Comparison of ENCODE assay signal across 1 cellular context in the genomic region with DNA sequence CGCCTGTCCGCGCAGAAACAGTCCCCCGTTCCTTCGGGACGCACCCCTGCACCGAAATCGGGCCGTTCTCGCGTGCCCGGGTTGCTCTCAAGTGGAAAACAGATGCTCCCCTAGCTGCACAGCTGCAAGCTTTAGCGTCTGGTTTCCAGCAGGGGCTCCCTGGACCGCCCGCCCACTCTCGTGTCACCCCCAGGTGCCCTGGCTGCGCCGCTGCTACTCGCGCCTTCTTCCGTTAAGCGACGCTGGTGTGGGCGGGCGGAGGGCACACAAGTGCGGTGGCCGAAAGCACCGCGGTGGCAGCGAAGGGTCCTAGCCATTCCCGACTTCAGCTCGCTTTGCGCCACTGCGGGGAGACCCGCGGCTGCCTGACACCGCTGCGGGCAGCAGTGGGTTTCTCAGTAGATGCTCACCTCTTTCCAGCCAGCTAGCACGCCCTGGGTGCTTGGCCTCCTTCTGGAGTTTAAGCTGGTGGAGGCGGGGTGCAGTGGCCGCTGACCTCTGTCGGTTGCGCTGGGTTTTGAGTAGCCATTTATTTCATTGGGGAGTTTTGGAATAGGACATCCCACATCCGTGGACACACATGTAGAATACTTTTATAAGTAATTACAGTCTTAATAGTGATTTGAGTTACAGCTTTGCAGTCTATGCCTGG.
TF ChIP-seq lines count a peak whose summit lies in the region.

No MANE protein-coding gene starts in this region.

TF ChIP-seq in HepG2, 621 proteins besides CTCF, POLR2A, EP300 and RAD21 (continued from another document and continues in another):
- TF ChIP-seq, protein P1, sequence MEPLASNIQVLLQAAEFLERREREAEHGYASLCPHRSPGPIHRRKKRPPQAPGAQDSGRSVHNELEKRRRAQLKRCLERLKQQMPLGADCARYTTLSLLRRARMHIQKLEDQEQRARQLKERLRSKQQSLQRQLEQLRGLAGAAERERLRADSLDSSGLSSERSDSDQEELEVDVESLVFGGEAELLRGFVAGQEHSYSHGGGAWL (CRISPR knock-in tag; IDR thresholded peaks at IDR 0.05) = 0 out of 2 replicates have a peak, but pooled peaks have one; percentile 53
- TF ChIP-seq CEBPB (IDR thresholded peaks at IDR 0.05; ENCODE audit: borderline replicate concordance, low read depth, low read length) (no peak), NPAS2 (CRISPR knock-in tag; IDR thresholded peaks at IDR 0.05; ENCODE audit: borderline replicate concordance) (0 out of 2 replicates have a peak, but pooled peaks have one; percentile 50), EHMT2 (IDR thresholded peaks at IDR 0.05; ENCODE audit: borderline replicate concordance, low read depth, low read length) (no peak), TBX2 (CRISPR knock-in tag; IDR thresholded peaks at IDR 0.05; ENCODE audit: borderline replicate concordance) (peak; percentile 83), ZNF746 (CRISPR knock-in tag; IDR thresholded peaks at IDR 0.05) (peak; percentile 14; the same call in 1 of the 2 replicates), SRSF1 (optimal IDR thresholded peaks at IDR 0.05; ENCODE audit: low read depth, low read length) (no peak), KDM5B (CRISPR knock-in tag; IDR thresholded peaks at IDR 0.05; ENCODE audit: borderline replicate concordance) (peak; percentile 64; the same call in 1 of the 2 replicates), ELF4 (CRISPR knock-in tag; IDR thresholded peaks at IDR 0.05; ENCODE audit: borderline replicate concordance) (no peak), SRY (CRISPR knock-in tag; IDR thresholded peaks at IDR 0.05) (peak; percentile 67; the same call in 1 of the 2 replicates), HNRNPUL1 (IDR thresholded peaks at IDR 0.05; ENCODE audit: low read depth, low read length) (no peak), ZNF773 (CRISPR knock-in tag; IDR thresholded peaks at IDR 0.05; ENCODE audit: borderline replicate concordance) (peak; percentile 40; the same call in 1 of the 2 replicates), ZFP62 (CRISPR knock-in tag; IDR thresholded peaks at IDR 0.05) (no peak), CBFB (CRISPR knock-in tag; IDR thresholded peaks at IDR 0.05) (no peak), ZNF138 (CRISPR knock-in tag; IDR thresholded peaks at IDR 0.05; ENCODE audit: low read depth) (peak; percentile 77; the same call in 1 of the 2 replicates), ZSCAN21 (CRISPR knock-in tag; IDR thresholded peaks at IDR 0.05; ENCODE audit: borderline replicate concordance) (peak; percentile 76; the same call in 1 of the 2 replicates), NRL (CRISPR knock-in tag; IDR thresholded peaks at IDR 0.05; ENCODE audit: borderline replicate concordance) (peak; percentile 39; the same call in 1 of the 2 replicates), SAFB2 (CRISPR knock-in tag; IDR thresholded peaks at IDR 0.05; ENCODE audit: borderline replicate concordance, low read depth) (no peak), ZNF510 (CRISPR knock-in tag; IDR thresholded peaks at IDR 0.05; ENCODE audit: low read depth) (no peak), ZNF768 (CRISPR knock-in tag; IDR thresholded peaks at IDR 0.05) (peak; percentile 71), RFXAP (CRISPR knock-in tag; IDR thresholded peaks at IDR 0.05; ENCODE audit: borderline replicate concordance) (no peak), RFX1 (IDR thresholded peaks at IDR 0.05) (no peak), KLF6 (CRISPR knock-in tag; IDR thresholded peaks at IDR 0.05) (peak; percentile 75; the same call in 1 of the 2 replicates), ZMYM3 (CRISPR knock-in tag; IDR thresholded peaks at IDR 0.05) (peak; percentile 56; the same call in 1 of the 2 replicates), ZNF232 (CRISPR knock-in tag; IDR thresholded peaks at IDR 0.05; ENCODE audit: borderline replicate concordance) (no peak), SMAD1 (CRISPR knock-in tag; IDR thresholded peaks at IDR 0.05; ENCODE audit: borderline replicate concordance, low read depth) (no peak), ZNF678 (CRISPR knock-in tag; IDR thresholded peaks at IDR 0.05) (no peak), ZNF431 (CRISPR knock-in tag; IDR thresholded peaks at IDR 0.05; ENCODE audit: borderline replicate concordance, low read depth) (no peak), PHF5A (CRISPR knock-in tag; IDR thresholded peaks at IDR 0.05; ENCODE audit: low read depth, unreplicated experiment) (no peak), ZNF775 (CRISPR knock-in tag; IDR thresholded peaks at IDR 0.05; ENCODE audit: borderline replicate concordance) (0 out of 2 replicates have a peak, but pooled peaks have one; percentile 38), CENPT (CRISPR knock-in tag; IDR thresholded peaks at IDR 0.05; ENCODE audit: low read depth) (no peak), ZNF34 (CRISPR knock-in tag; IDR thresholded peaks at IDR 0.05; ENCODE audit: borderline replicate concordance) (no peak), ZBTB38 (CRISPR knock-in tag; IDR thresholded peaks at IDR 0.05) (no peak), ARNT (IDR thresholded peaks at IDR 0.05) (no peak), ZNF24 (IDR thresholded peaks at IDR 0.05) (no peak), SNAI1 (CRISPR knock-in tag; IDR thresholded peaks at IDR 0.05; ENCODE audit: borderline replicate concordance) (0 out of 2 replicates have a peak, but pooled peaks have one; percentile 44), PCBP1 (IDR thresholded peaks at IDR 0.05; ENCODE audit: borderline replicate concordance, low read depth, low read length) (no peak), FOSL2 (CRISPR knock-in tag; IDR thresholded peaks at IDR 0.05) (no peak), MAFK (conservative IDR thresholded peaks at IDR 0.05 in 1 of 2, IDR thresholded peaks at IDR 0.05 in 1 of 2; ENCODE audit: low read length in 2 of 2) (no peak), MATR3 (CRISPR knock-in tag; IDR thresholded peaks at IDR 0.05) (no peak), HCFC1 (IDR thresholded peaks at IDR 0.05; ENCODE audit: low read depth, low read length) (no peak), ZNF180 (CRISPR knock-in tag; IDR thresholded peaks at IDR 0.05; ENCODE audit: borderline replicate concordance, low read depth) (no peak)
- TF ChIP-seq, protein P2, sequence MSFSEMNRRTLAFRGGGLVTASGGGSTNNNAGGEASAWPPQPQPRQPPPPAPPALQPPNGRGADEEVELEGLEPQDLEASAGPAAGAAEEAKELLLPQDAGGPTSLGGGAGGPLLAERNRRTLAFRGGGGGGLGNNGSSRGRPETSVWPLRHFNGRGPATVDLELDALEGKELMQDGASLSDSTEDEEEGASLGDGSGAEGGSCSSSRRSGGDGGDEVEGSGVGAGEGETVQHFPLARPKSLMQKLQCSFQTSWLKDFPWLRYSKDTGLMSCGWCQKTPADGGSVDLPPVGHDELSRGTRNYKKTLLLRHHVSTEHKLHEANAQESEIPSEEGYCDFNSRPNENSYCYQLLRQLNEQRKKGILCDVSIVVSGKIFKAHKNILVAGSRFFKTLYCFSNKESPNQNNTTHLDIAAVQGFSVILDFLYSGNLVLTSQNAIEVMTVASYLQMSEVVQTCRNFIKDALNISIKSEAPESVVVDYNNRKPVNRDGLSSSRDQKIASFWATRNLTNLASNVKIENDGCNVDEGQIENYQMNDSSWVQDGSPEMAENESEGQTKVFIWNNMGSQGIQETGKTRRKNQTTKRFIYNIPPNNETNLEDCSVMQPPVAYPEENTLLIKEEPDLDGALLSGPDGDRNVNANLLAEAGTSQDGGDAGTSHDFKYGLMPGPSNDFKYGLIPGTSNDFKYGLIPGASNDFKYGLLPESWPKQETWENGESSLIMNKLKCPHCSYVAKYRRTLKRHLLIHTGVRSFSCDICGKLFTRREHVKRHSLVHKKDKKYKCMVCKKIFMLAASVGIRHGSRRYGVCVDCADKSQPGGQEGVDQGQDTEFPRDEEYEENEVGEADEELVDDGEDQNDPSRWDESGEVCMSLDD (CRISPR knock-in tag; IDR thresholded peaks at IDR 0.05; ENCODE audit: borderline replicate concordance) = no peak
- TF ChIP-seq, protein P3, sequence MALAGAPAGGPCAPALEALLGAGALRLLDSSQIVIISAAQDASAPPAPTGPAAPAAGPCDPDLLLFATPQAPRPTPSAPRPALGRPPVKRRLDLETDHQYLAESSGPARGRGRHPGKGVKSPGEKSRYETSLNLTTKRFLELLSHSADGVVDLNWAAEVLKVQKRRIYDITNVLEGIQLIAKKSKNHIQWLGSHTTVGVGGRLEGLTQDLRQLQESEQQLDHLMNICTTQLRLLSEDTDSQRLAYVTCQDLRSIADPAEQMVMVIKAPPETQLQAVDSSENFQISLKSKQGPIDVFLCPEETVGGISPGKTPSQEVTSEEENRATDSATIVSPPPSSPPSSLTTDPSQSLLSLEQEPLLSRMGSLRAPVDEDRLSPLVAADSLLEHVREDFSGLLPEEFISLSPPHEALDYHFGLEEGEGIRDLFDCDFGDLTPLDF (CRISPR knock-in tag; IDR thresholded peaks at IDR 0.05) = no peak
- TF ChIP-seq, protein P4, sequence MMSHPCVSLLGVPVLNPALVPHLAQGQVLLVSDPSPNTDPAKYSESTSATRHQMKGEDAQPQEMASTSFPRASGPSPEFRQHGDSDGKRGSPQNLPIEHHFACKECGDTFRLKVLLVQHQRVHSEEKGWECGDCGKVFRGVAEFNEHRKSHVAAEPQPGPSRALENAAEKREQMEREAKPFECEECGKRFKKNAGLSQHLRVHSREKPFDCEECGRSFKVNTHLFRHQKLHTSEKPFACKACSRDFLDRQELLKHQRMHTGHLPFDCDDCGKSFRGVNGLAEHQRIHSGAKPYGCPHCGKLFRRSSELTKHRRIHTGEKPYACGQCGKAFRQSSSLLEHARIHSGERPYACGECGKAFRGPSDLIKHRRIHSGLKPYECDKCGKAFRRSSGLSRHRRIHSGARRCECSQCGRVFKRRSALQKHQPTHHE (CRISPR knock-in tag; IDR thresholded peaks at IDR 0.05; ENCODE audit: borderline replicate concordance) = no peak
- TF ChIP-seq, protein P5, sequence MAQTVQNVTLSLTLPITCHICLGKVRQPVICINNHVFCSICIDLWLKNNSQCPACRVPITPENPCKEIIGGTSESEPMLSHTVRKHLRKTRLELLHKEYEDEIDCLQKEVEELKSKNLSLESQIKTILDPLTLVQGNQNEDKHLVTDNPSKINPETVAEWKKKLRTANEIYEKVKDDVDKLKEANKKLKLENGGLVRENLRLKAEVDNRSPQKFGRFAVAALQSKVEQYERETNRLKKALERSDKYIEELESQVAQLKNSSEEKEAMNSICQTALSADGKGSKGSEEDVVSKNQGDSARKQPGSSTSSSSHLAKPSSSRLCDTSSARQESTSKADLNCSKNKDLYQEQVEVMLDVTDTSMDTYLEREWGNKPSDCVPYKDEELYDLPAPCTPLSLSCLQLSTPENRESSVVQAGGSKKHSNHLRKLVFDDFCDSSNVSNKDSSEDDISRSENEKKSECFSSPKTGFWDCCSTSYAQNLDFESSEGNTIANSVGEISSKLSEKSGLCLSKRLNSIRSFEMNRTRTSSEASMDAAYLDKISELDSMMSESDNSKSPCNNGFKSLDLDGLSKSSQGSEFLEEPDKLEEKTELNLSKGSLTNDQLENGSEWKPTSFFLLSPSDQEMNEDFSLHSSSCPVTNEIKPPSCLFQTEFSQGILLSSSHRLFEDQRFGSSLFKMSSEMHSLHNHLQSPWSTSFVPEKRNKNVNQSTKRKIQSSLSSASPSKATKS (CRISPR knock-in tag; IDR thresholded peaks at IDR 0.05) = no peak
- TF ChIP-seq, protein P6, sequence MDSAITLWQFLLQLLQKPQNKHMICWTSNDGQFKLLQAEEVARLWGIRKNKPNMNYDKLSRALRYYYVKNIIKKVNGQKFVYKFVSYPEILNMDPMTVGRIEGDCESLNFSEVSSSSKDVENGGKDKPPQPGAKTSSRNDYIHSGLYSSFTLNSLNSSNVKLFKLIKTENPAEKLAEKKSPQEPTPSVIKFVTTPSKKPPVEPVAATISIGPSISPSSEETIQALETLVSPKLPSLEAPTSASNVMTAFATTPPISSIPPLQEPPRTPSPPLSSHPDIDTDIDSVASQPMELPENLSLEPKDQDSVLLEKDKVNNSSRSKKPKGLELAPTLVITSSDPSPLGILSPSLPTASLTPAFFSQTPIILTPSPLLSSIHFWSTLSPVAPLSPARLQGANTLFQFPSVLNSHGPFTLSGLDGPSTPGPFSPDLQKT (CRISPR knock-in tag; IDR thresholded peaks at IDR 0.05; ENCODE audit: borderline replicate concordance) = no peak
- TF ChIP-seq, protein P7, sequence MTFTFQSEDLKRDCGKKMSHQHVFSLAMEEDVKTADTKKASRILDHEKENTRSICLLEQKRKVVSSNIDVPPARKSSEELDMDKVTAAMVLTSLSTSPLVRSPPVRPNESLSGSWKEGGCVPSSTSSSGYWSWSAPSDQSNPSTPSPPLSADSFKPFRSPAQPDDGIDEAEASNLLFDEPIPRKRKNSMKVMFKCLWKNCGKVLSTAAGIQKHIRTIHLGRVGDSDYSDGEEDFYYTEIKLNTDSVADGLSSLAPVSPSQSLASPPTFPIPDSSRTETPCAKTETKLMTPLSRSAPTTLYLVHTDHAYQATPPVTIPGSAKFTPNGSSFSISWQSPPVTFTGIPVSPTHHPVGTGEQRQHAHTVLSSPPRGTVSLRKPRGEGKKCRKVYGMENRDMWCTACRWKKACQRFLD (CRISPR knock-in tag; IDR thresholded peaks at IDR 0.05; ENCODE audit: borderline replicate concordance) = 0 out of 2 replicates have a peak, but pooled peaks have one; percentile 58
- TF ChIP-seq, protein P8, sequence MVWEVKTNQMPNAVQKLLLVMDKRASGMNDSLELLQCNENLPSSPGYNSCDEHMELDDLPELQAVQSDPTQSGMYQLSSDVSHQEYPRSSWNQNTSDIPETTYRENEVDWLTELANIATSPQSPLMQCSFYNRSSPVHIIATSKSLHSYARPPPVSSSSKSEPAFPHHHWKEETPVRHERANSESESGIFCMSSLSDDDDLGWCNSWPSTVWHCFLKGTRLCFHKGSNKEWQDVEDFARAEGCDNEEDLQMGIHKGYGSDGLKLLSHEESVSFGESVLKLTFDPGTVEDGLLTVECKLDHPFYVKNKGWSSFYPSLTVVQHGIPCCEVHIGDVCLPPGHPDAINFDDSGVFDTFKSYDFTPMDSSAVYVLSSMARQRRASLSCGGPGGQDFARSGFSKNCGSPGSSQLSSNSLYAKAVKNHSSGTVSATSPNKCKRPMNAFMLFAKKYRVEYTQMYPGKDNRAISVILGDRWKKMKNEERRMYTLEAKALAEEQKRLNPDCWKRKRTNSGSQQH (CRISPR knock-in tag; IDR thresholded peaks at IDR 0.05; ENCODE audit: low read depth) = no peak
- TF ChIP-seq, protein P9, sequence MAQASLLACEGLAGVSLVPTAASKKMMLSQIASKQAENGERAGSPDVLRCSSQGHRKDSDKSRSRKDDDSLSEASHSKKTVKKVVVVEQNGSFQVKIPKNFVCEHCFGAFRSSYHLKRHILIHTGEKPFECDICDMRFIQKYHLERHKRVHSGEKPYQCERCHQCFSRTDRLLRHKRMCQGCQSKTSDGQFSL (CRISPR knock-in tag; IDR thresholded peaks at IDR 0.05) = no peak
- TF ChIP-seq, protein P10, sequence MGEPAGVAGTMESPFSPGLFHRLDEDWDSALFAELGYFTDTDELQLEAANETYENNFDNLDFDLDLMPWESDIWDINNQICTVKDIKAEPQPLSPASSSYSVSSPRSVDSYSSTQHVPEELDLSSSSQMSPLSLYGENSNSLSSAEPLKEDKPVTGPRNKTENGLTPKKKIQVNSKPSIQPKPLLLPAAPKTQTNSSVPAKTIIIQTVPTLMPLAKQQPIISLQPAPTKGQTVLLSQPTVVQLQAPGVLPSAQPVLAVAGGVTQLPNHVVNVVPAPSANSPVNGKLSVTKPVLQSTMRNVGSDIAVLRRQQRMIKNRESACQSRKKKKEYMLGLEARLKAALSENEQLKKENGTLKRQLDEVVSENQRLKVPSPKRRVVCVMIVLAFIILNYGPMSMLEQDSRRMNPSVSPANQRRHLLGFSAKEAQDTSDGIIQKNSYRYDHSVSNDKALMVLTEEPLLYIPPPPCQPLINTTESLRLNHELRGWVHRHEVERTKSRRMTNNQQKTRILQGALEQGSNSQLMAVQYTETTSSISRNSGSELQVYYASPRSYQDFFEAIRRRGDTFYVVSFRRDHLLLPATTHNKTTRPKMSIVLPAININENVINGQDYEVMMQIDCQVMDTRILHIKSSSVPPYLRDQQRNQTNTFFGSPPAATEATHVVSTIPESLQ (CRISPR knock-in tag; conservative IDR thresholded peaks at IDR 0.05) = no peak
